In the genomic region with DNA sequence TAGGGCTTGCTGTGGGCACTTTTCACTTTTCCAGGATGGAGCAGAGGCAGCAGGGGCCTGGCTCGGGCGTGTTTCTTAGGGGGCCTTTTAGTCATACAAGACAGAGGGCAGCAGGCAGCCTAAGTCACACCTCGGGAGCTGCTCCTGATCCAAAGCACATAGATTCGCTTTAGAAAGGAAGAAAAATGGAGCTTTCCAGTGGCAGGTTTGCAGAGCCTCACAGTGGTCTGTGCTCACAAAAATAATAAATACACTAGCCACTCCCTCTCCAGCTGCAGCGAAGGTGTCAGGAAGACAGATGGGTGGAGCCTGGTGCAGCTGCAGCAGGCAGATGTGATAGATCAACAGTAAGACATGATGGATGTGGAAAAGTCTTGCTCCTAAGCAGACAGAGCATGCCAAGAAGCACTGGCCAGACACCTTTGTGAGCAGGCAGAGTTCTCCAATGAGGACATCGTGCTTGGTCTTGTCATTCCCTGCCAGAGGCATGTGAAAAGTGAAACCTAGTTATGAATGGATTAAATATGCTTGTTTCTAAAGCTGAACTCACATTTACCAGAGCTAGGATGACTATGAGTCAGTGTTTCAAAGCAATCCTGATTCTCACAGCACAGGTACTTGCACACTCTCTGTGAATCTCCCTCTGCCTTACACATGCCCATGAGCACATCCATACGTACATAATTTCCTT, we compare ENCODE assay signal across 7 cellular contexts.
A peak's percentile ranks its signal among the peaks of the same experiment; 100 is the strongest.
DNase-seq lines count a peak whose midpoint lies in the region; ATAC-seq and TF ChIP-seq lines count a peak whose summit lies in the region.

No MANE protein-coding gene starts in this region.

- H3K9me3 Mint-ChIP-seq in H9 = no peaks in the 10 kb centered on the region

- H3K27me3 ChIP-seq in GM23248 (replicated peaks; ENCODE audit: insufficient read depth) (no peaks in the 10 kb centered on the region), OCI-LY1 (ENCODE audit: insufficient read depth, low read length) (no peaks in the 10 kb centered on the region), H9 (ENCODE audit: insufficient read depth, low read length) (no peaks in the 10 kb centered on the region)
- H3K27me3 ChIP-seq in effector memory CD4-positive, alpha-beta T cell (replicated peaks; ENCODE audit: control insufficient read depth, insufficient read depth, low read length, poor library complexity, severe bottlenecking) = no peaks in the 10 kb centered on the region

- no peak overlapping the region for H4K91ac ChIP-seq in H9 (ENCODE audit: insufficient read length, low read depth, low read length)

- H4K20me1 ChIP-seq in GM23248 (ENCODE audit: insufficient read depth) (no peaks in the 10 kb centered on the region), OCI-LY1 (ENCODE audit: insufficient read depth, low read length) (no peaks in the 10 kb centered on the region), H9 (ENCODE audit: control insufficient read depth, insufficient read depth, insufficient read length) (no peaks in the 10 kb centered on the region)

- peaks cover 6% of the 10 kb centered on the region for H3K27me3 Mint-ChIP-seq in H9 (ENCODE audit: low read depth)

- H3K4me1 ChIP-seq in GM23248 (ENCODE audit: insufficient read depth) (peaks cover 9% of the 10 kb centered on the region), OCI-LY1 (ENCODE audit: insufficient read depth, low read length, severe bottlenecking) (peaks cover 27% of the 10 kb centered on the region), H9 (ENCODE audit: insufficient read depth, low read length) (no peaks in the 10 kb centered on the region)
- H3K4me1 ChIP-seq in effector memory CD4-positive, alpha-beta T cell (ENCODE audit: control insufficient read depth, insufficient read depth, low read length, poor library complexity, severe bottlenecking) = peaks cover 42% of the 10 kb centered on the region

- no peaks in the 10 kb centered on the region for H3K23me2 ChIP-seq in H9 (ENCODE audit: insufficient read length, low read depth, low read length, poor library complexity, severe bottlenecking)

- H3K9ac ChIP-seq in GM23248 = peak overlapping the region; percentile 28
- H3K9ac ChIP-seq in OCI-LY1 (ENCODE audit: low read length) = peak overlapping the region; percentile 39; the same call in 1 of the 2 replicates
- no peak overlapping the region for H3K9ac ChIP-seq in H9 (ENCODE audit: extremely low read depth, insufficient read length, low read length)

- H3K4me2 ChIP-seq in GM23248 (ENCODE audit: unreplicated experiment) (peak overlapping the region; percentile 73), OCI-LY1 (ENCODE audit: low read length) (peak overlapping the region; percentile 62), H9 (ENCODE audit: insufficient read depth, insufficient read length, low read length) (no peak overlapping the region)

- H3K56ac ChIP-seq in H9 (ENCODE audit: insufficient read length, low read depth, low read length) = no peak overlapping the region

- peak; percentile 67 for DNase-seq in GM23248
- no peak for DNase-seq in effector memory CD4-positive, alpha-beta T cell
- peak; percentile 60 for DNase-seq in retinal pigment epithelial cell (ENCODE audit: low read depth)
- DNase-seq in H9 = no peak

- H3K36me3 ChIP-seq in GM23248 (ENCODE audit: low read depth) = no peaks in the 10 kb centered on the region
- no peaks in the 10 kb centered on the region for H3K36me3 ChIP-seq in OCI-LY1 (ENCODE audit: insufficient read depth, low read length)
- peaks cover 6% of the 10 kb centered on the region for H3K36me3 ChIP-seq in effector memory CD4-positive, alpha-beta T cell (ENCODE audit: control insufficient read depth, insufficient read depth, low read length)

- peak overlapping the region; percentile 65 for H3K4me3 ChIP-seq in GM23248
- H3K4me3 ChIP-seq in OCI-LY1 (ENCODE audit: low read depth, low read length, poor library complexity, severe bottlenecking) = peak overlapping the region; percentile 33
- no peak overlapping the region for H3K4me3 ChIP-seq in effector memory CD4-positive, alpha-beta T cell (ENCODE audit: insufficient read depth, low read depth, low read length, poor library complexity, severe bottlenecking)
- H3K4me3 ChIP-seq in retinal pigment epithelial cell (ENCODE audit: low read length) = peak overlapping the region; percentile 15

- no peak overlapping the region for H3K14ac ChIP-seq in H9 (ENCODE audit: insufficient read depth, low read length)

- H3K4me3 Mint-ChIP-seq in H9 = no peak overlapping the region

- no peak overlapping the region for H2BK120ac ChIP-seq in H9 (ENCODE audit: low read depth, low read length, poor library complexity, severe bottlenecking)

- no peak overlapping the region for H2BK5ac ChIP-seq in H9 (ENCODE audit: insufficient read length, low read length)

- H3K4me1 Mint-ChIP-seq in H9 = peaks cover 10 to 13% of the 10 kb centered on the region in 2 experiments

- H4K8ac ChIP-seq in H9 (replicated peaks; ENCODE audit: insufficient read length, low read depth, low read length) = no peak overlapping the region

- H4K5ac ChIP-seq in H9 (ENCODE audit: insufficient read length, low read depth, low read length) = no peak overlapping the region

- no peak overlapping the region for H3K23ac ChIP-seq in H9 (ENCODE audit: insufficient read length, low read depth, low read length)

- TF ChIP-seq CTCF in OCI-LY1 (IDR thresholded peaks at IDR 0.05; ENCODE audit: low read length) = no peak
- TF ChIP-seq CTCF in retinal pigment epithelial cell (conservative IDR thresholded peaks at IDR 0.05; ENCODE audit: low read depth, low read length) = no peak
- no peak for TF ChIP-seq CTCF in H9 (conservative IDR thresholded peaks at IDR 0.05)

- H3K4ac ChIP-seq in H9 (ENCODE audit: low read depth, low read length) = no peak overlapping the region

- H3F3A ChIP-seq in GM23248 (ENCODE audit: insufficient read depth) (no peaks in the 10 kb centered on the region), OCI-LY1 (ENCODE audit: insufficient read depth, low read length) (no peaks in the 10 kb centered on the region)

- H3K79me1 ChIP-seq in H9 (ENCODE audit: insufficient read depth, low read depth, low read length, poor library complexity, severe bottlenecking) = no peaks in the 10 kb centered on the region

- 2 to 8% methylated on average over 7 of the region's 7 CpGs for WGBS in GM23248 (ENCODE audit: low coverage in 1 of 2, low lambda C conversion rate in 2 of 2, missing lambda C conversion rate in 2 of 2), 2 experiments
- no CpG with 5 or more reads among the region's 7 CpGs for WGBS in H9 (ENCODE audit: extremely low coverage, insufficient read length, low lambda C conversion rate)

- H2AK5ac ChIP-seq in H9 (ENCODE audit: insufficient read length, low read length) = no peak overlapping the region

- no peak overlapping the region for H3T11ph ChIP-seq in H9 (ENCODE audit: low read length)

- no peak overlapping the region for H2BK12ac ChIP-seq in H9 (ENCODE audit: insufficient read length, low read depth, low read length)

- in situ Hi-C loops in GM23248 (cut with MboI) = no loop called here

- H2AFZ ChIP-seq in GM23248 (peak overlapping the region; percentile 76), OCI-LY1 (ENCODE audit: low read length) (0 out of 2 replicates have a peak overlapping the region, but pooled peaks have one; percentile 43), H9 (ENCODE audit: low read length) (no peak overlapping the region)

- H2BK20ac ChIP-seq in H9 (ENCODE audit: low read depth, low read length, poor library complexity, severe bottlenecking) = no peak overlapping the region

- no peak overlapping the region for H3K18ac ChIP-seq in H9 (ENCODE audit: insufficient read length, low read depth, low read length)

- H3K79me2 ChIP-seq in GM23248 (ENCODE audit: insufficient read depth) (no peaks in the 10 kb centered on the region), OCI-LY1 (ENCODE audit: insufficient read depth, low read length) (no peaks in the 10 kb centered on the region), H9 (ENCODE audit: insufficient read depth, low read length) (no peaks in the 10 kb centered on the region)

- no peak overlapping the region for H3K27ac Mint-ChIP-seq in H9

- H3K9me3 ChIP-seq in GM23248 (ENCODE audit: low read depth) (no peaks in the 10 kb centered on the region), OCI-LY1 (ENCODE audit: low read length) (no peaks in the 10 kb centered on the region), H9 (ENCODE audit: control insufficient read depth, low read depth, low read length) (no peaks in the 10 kb centered on the region)
- H3K9me3 ChIP-seq in effector memory CD4-positive, alpha-beta T cell (ENCODE audit: control insufficient read depth, low read length) = no peaks in the 10 kb centered on the region

- H3K9me2 ChIP-seq in GM23248 (ENCODE audit: insufficient read depth) (no peaks in the 10 kb centered on the region), OCI-LY1 (ENCODE audit: low read depth, low read length) (no peaks in the 10 kb centered on the region)

- H3K27ac ChIP-seq in GM23248 = no peak overlapping the region
- H3K27ac ChIP-seq in OCI-LY1 (ENCODE audit: low read depth, low read length, poor library complexity, severe bottlenecking) = peak overlapping the region; percentile 37
- H3K27ac ChIP-seq in effector memory CD4-positive, alpha-beta T cell (ENCODE audit: insufficient read depth, low read length, poor library complexity, severe bottlenecking) = peak overlapping the region; percentile 59
- no peak overlapping the region for H3K27ac ChIP-seq in H9 (ENCODE audit: insufficient read length, low read depth, low read length)

- H3K36me3 Mint-ChIP-seq in H9 (ENCODE audit: insufficient read depth in 1 of 3, low read depth in 3 of 3) = peaks cover 0 to 2% (median 0%) of the 10 kb centered on the region in 3 experiments; a peak in 1 of 7 replicates

- H2BK15ac ChIP-seq in H9 (ENCODE audit: low read depth, low read length) = no peak overlapping the region

- ATAC-seq in HG03442 (IDR thresholded peaks at IDR 0.05; ENCODE audit: unreplicated experiment) (no peak), HG03460 (IDR thresholded peaks at IDR 0.05; ENCODE audit: unreplicated experiment) (no peak)

Comparison
In these comparisons a context has a peak if more than half of its experiments do, and no peak if none do; other contexts are left out.
1. DNase-seq: peak in GM23248 (single experiment) and retinal pigment epithelial cell (single experiment); none in effector memory CD4-positive, alpha-beta T cell (0 of 3) and H9 (single experiment).
2. H3K27ac ChIP-seq: peak in OCI-LY1 (single experiment) and effector memory CD4-positive, alpha-beta T cell (single experiment); none in GM23248 (single experiment) and H9 (single experiment).